Comparison of ENCODE assay signal across 15 cellular contexts in genomic region chr17:14011740-14012405, GRCh38. TPM values are rescaled to one million over a fixed set of nuclear protein-coding genes. Genes with fewer than 3 reads are reported as not detected.
A peak's percentile ranks its signal among the peaks of the same experiment; 100 is the strongest.
DNase-seq lines count a peak whose midpoint lies in the region; ATAC-seq lines count a peak whose summit lies in the region.
"Had no signal": no experiment of that assay in that cellular context is flagged by ENCODE, and none has a peak within 500 bp of the region (broad histone marks: within the 10 kb centered on the region; RNA-seq: fewer than 3 reads in every experiment).

No MANE protein-coding gene starts in this region.

- H3K4me2 ChIP-seq in trophoblast cell (ENCODE audit: low read length): no peak overlapping the region
- H3K4me2 ChIP-seq: PC-9 had no signal

- POLR2A ChIA-PET in activated CD8-positive, alpha-beta T cell treated with anti-CD3 and anti-CD28 coated beads, Interleukin-2, amount 10 ng/mL, durations not matched to agents 7 days and 5 days (lab: Charles Lee): no interaction called here

- H3K27ac Mint-ChIP-seq in activated CD8-positive, alpha-beta memory T cell treated with anti-CD3 and anti-CD28 coated beads, Interleukin-2, amount 10 ng/mL, durations not matched to agents 7 days and 5 days: no peak overlapping the region
- H3K27ac Mint-ChIP-seq in activated CD8-positive, alpha-beta T cell treated with anti-CD3 and anti-CD28 coated beads, Interleukin-2, amount 10 ng/mL, durations not matched to agents 7 days and 5 days: no peak overlapping the region
- H3K27ac Mint-ChIP-seq: HFFc6 had no signal

- no peak overlapping the region for H3K4ac ChIP-seq in trophoblast cell (ENCODE audit: low read depth, low read length)

- H3K9me3 ChIP-seq in right cardiac atrium (ENCODE audit: control insufficient read depth, low read length): no peaks in the 10 kb centered on the region
- no peaks in the 10 kb centered on the region for H3K9me3 ChIP-seq in trophoblast cell (ENCODE audit: insufficient read depth, low read depth, low read length)

- H3K36me3 ChIP-seq in trophoblast cell (ENCODE audit: control insufficient read depth in 1 of 2, insufficient read depth in 2 of 2, low read length in 2 of 2): no peaks in the 10 kb centered on the region

- H2BK5ac ChIP-seq in trophoblast cell (ENCODE audit: low read depth, low read length, poor library complexity): no peak overlapping the region

- H3K4me3 ChIP-seq in right cardiac atrium (ENCODE audit: low read length) (no peak overlapping the region), trophoblast cell (ENCODE audit: low read depth, low read length) (no peak overlapping the region)
- H3K4me3 ChIP-seq: PC-9 had no signal

- no peaks in the 10 kb centered on the region for H3K27me3 Mint-ChIP-seq in activated CD8-positive, alpha-beta memory T cell treated with anti-CD3 and anti-CD28 coated beads, Interleukin-2, amount 10 ng/mL, durations not matched to agents 7 days and 5 days
- no peaks in the 10 kb centered on the region for H3K27me3 Mint-ChIP-seq in activated CD8-positive, alpha-beta T cell treated with anti-CD3 and anti-CD28 coated beads, Interleukin-2, amount 10 ng/mL, durations not matched to agents 7 days and 5 days (ENCODE audit: low read depth)

- no peak overlapping the region for H4K8ac ChIP-seq in trophoblast cell (ENCODE audit: low read depth, low read length)

- no peaks in the 10 kb centered on the region for H3K79me1 ChIP-seq in trophoblast cell (ENCODE audit: low read length)

- no peaks in the 10 kb centered on the region for H3K9me3 Mint-ChIP-seq in activated CD8-positive, alpha-beta memory T cell treated with anti-CD3 and anti-CD28 coated beads, Interleukin-2, amount 10 ng/mL, durations not matched to agents 7 days and 5 days (ENCODE audit: low read depth)
- no peaks in the 10 kb centered on the region for H3K9me3 Mint-ChIP-seq in activated CD8-positive, alpha-beta T cell treated with anti-CD3 and anti-CD28 coated beads, Interleukin-2, amount 10 ng/mL, durations not matched to agents 7 days and 5 days (ENCODE audit: insufficient read depth)
- H3K9me3 Mint-ChIP-seq: HFFc6 had no signal

- peak; percentile 62 for ATAC-seq in Right ventricle myocardium inferior
- ATAC-seq in right cardiac atrium: no peak
- no peak for ATAC-seq in activated CD8-positive, alpha-beta memory T cell treated with anti-CD3 and anti-CD28 coated beads, Interleukin-2, amount 10 ng/mL, durations not matched to agents 7 days and 5 days
- ATAC-seq in activated CD8-positive, alpha-beta T cell treated with anti-CD3 and anti-CD28 coated beads, Interleukin-2, amount 10 ng/mL, durations not matched to agents 7 days and 5 days: no peak
- no peak for ATAC-seq in stimulated activated naive CD8-positive, alpha-beta T cell treated with anti-CD3 and anti-CD28 coated beads, Interleukin-15, Interleukin-2, amounts not matched to agents 100 U/mL and 50 U/mL, for 24 hours

- no peak overlapping the region for H4K12ac ChIP-seq in trophoblast cell (ENCODE audit: low read depth, low read length)

- no peak overlapping the region for H2AFZ ChIP-seq in trophoblast cell (ENCODE audit: insufficient read depth, low read length, poor library complexity)
- H2AFZ ChIP-seq: PC-9 had no signal

- H2AK5ac ChIP-seq in trophoblast cell (ENCODE audit: low read length): no peak overlapping the region

- CTCF ChIA-PET in activated CD8-positive, alpha-beta memory T cell treated with anti-CD3 and anti-CD28 coated beads, Interleukin-2, amount 10 ng/mL, durations not matched to agents 7 days and 5 days (lab: Charles Lee): no interaction called here
- CTCF ChIA-PET in activated CD8-positive, alpha-beta T cell treated with anti-CD3 and anti-CD28 coated beads, Interleukin-2, amount 10 ng/mL, durations not matched to agents 7 days and 5 days (lab: Charles Lee): interaction anchor here (1.6 kb wide), 1 partner anchor 289 kb away, joined by 4 read pairs; the partner anchor contains the start of gene HS3ST3B1

- H3K27me3 ChIP-seq in right cardiac atrium (ENCODE audit: control insufficient read depth, insufficient read depth): no peaks in the 10 kb centered on the region
- H3K27me3 ChIP-seq in trophoblast cell (ENCODE audit: insufficient read depth, low read length): no peaks in the 10 kb centered on the region

- H2BK120ac ChIP-seq in trophoblast cell (ENCODE audit: insufficient read depth, low read length, poor library complexity): no peak overlapping the region

- H3K79me2 ChIP-seq in trophoblast cell (ENCODE audit: control insufficient read depth, insufficient read depth, low read length, poor library complexity): no peaks in the 10 kb centered on the region

- H3K4me3 Mint-ChIP-seq in activated CD8-positive, alpha-beta memory T cell treated with anti-CD3 and anti-CD28 coated beads, Interleukin-2, amount 10 ng/mL, durations not matched to agents 7 days and 5 days: no peak overlapping the region
- no peak overlapping the region for H3K4me3 Mint-ChIP-seq in activated CD8-positive, alpha-beta T cell treated with anti-CD3 and anti-CD28 coated beads, Interleukin-2, amount 10 ng/mL, durations not matched to agents 7 days and 5 days
- H3K4me3 Mint-ChIP-seq: HFFc6 had no signal

- no peak overlapping the region for H2BK12ac ChIP-seq in trophoblast cell (ENCODE audit: low read length)

- H3K14ac ChIP-seq in trophoblast cell (ENCODE audit: low read length): no peak overlapping the region

- peak overlapping the region; percentile 29 for H3K9ac ChIP-seq in trophoblast cell (ENCODE audit: low read length)

- DNase-seq in Right ventricle myocardium inferior (ENCODE audit: missing footprints): no peak
- DNase-seq in right cardiac atrium: no peak
- peak; percentile 0 for DNase-seq in NAMALWA (ENCODE audit: low spot score)
- DNase-seq in cerebellum (ENCODE audit: low spot score): peak; percentile 63
- DNase-seq in trophoblast cell: no peak
- DNase-seq in activated CD8-positive, alpha-beta memory T cell treated with anti-CD3 and anti-CD28 coated beads, Interleukin-2, amount 10 ng/mL, durations not matched to agents 7 days and 5 days: no peak
- DNase-seq in activated CD8-positive, alpha-beta T cell treated with anti-CD3 and anti-CD28 coated beads, Interleukin-2, amount 10 ng/mL, durations not matched to agents 7 days and 5 days: no peak
- no peak for DNase-seq in stimulated activated naive CD8-positive, alpha-beta T cell treated with anti-CD3 and anti-CD28 coated beads, Interleukin-15, Interleukin-2, amounts not matched to agents 100 U/mL and 50 U/mL, for 24 hours
- DNase-seq: DMS 273 treated with DMSO at 0.1 percent for 48 hours, HFFc6, NCI-H1436, NCI-H2227 treated with DMSO at 0.1 percent for 48 hours, NCI-H526 treated with DMSO at 0.1 percent for 48 hours, PC-9, SIG-M5 had no signal

- no peaks in the 10 kb centered on the region for H3K36me3 Mint-ChIP-seq in activated CD8-positive, alpha-beta memory T cell treated with anti-CD3 and anti-CD28 coated beads, Interleukin-2, amount 10 ng/mL, durations not matched to agents 7 days and 5 days
- H3K36me3 Mint-ChIP-seq in activated CD8-positive, alpha-beta T cell treated with anti-CD3 and anti-CD28 coated beads, Interleukin-2, amount 10 ng/mL, durations not matched to agents 7 days and 5 days (ENCODE audit: low read depth): no peaks in the 10 kb centered on the region

- H4K91ac ChIP-seq in trophoblast cell (ENCODE audit: low read depth, low read length): no peak overlapping the region

- no peak overlapping the region for H3K23ac ChIP-seq in trophoblast cell (ENCODE audit: low read length)

- intact Hi-C loops in Right ventricle myocardium inferior (cut with DNase I): no loop called here
- intact Hi-C loops in right cardiac atrium (cut with DNase I): no loop called here

- H3K4me1 ChIP-seq in right cardiac atrium (ENCODE audit: control insufficient read depth, insufficient read depth, low read length) (no peaks in the 10 kb centered on the region), trophoblast cell (ENCODE audit: control insufficient read depth in 1 of 2, insufficient read depth in 2 of 2, low read length in 2 of 2) (no peaks in the 10 kb centered on the region)

- H3K27ac ChIP-seq in right cardiac atrium (ENCODE audit: low read length): no peak overlapping the region
- no peak overlapping the region for H3K27ac ChIP-seq in trophoblast cell (ENCODE audit: low read depth, low read length)
- H3K27ac ChIP-seq: PC-9 had no signal

- no peak overlapping the region for H3K18ac ChIP-seq in trophoblast cell (ENCODE audit: low read length)

- H3K4me1 Mint-ChIP-seq in activated CD8-positive, alpha-beta memory T cell treated with anti-CD3 and anti-CD28 coated beads, Interleukin-2, amount 10 ng/mL, durations not matched to agents 7 days and 5 days: peaks cover 4% of the 10 kb centered on the region
- H3K4me1 Mint-ChIP-seq in activated CD8-positive, alpha-beta T cell treated with anti-CD3 and anti-CD28 coated beads, Interleukin-2, amount 10 ng/mL, durations not matched to agents 7 days and 5 days (ENCODE audit: low read depth): peaks cover 3% of the 10 kb centered on the region

- WGBS in right cardiac atrium: 51% methylated on average over 4 of the region's 4 CpGs
- no CpG with 5 or more reads among the region's 4 CpGs for WGBS in trophoblast cell (ENCODE audit: extremely low coverage, insufficient coverage, insufficient read length)

RNA-seq across cellular contexts. Expression of gene COX10, which starts 57.4 kb away (rescaled TPM):
- total RNA-seq in Right ventricle myocardium inferior: 43.8 TPM
- 10 to 100 TPM; 27.8 to 40.2 (median 34.9) TPM for total RNA-seq in right cardiac atrium
- 17.9 TPM for polyA plus RNA-seq in right cardiac atrium
- total RNA-seq in cerebellum: 22.0 TPM
- polyA plus RNA-seq in trophoblast cell (2013): 11.3 and 12.1 TPM in 2 replicates
- 10 to 100 TPM; 20.3 to 29.7 TPM for total RNA-seq in activated CD8-positive, alpha-beta memory T cell treated with anti-CD3 and anti-CD28 coated beads, Interleukin-2, amount 10 ng/mL, durations not matched to agents 7 days and 5 days
- 10 to 100 TPM; 23.3 to 25.4 TPM for total RNA-seq in activated CD8-positive, alpha-beta T cell treated with anti-CD3 and anti-CD28 coated beads, Interleukin-2, amount 10 ng/mL, durations not matched to agents 7 days and 5 days

Comparison
In these comparisons a context has a peak if more than half of its experiments do, and no peak if none do; other contexts are left out.
1. DNase-seq: peak in NAMALWA (single experiment) and cerebellum (single experiment); none in Right ventricle myocardium inferior (single experiment), right cardiac atrium (0 of 3), trophoblast cell (0 of 2), activated CD8-positive, alpha-beta memory T cell treated with anti-CD3 and anti-CD28 coated beads, Interleukin-2, amount 10 ng/mL, durations not matched to agents 7 days and 5 days (single experiment), activated CD8-positive, alpha-beta T cell treated with anti-CD3 and anti-CD28 coated beads, Interleukin-2, amount 10 ng/mL, durations not matched to agents 7 days and 5 days (single experiment) and stimulated activated naive CD8-positive, alpha-beta T cell treated with anti-CD3 and anti-CD28 coated beads, Interleukin-15, Interleukin-2, amounts not matched to agents 100 U/mL and 50 U/mL, for 24 hours (single experiment).